ENCODE assay signal across 1 cellular context in the genomic region with DNA sequence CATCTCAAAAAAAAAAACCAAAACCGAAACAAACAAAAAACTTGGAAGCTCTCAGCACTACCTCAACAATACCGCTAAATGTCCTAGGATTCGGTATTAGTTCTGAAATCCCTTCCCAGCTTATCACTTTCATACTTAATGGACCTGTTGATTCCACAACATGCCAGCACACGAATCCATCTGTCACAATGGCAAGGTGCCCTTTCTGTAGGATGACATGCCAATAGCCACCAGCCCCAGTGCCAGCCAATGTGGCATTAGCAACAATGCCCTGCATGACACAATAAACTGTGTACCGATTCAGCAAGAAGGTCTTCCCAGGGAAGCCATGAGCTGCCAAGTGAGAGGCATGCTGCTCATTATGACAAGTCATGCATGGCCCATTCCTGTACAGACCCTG.
TF ChIP-seq lines count a peak whose summit lies in the region.

No MANE protein-coding gene starts in this region.

TF ChIP-seq in K562, 482 proteins besides CTCF, POLR2A, EP300 and RAD21 (continued from another document):
- TF ChIP-seq ZFP91 (CRISPR knock-in tag; IDR thresholded peaks at IDR 0.05) (no peak), SP2 (IDR thresholded peaks at IDR 0.05; ENCODE audit: extremely low read depth, low read depth, low read length, poor library complexity, severe bottlenecking) (no peak), PML (IDR thresholded peaks at IDR 0.05; ENCODE audit: low read length) (no peak)
